13 cellular contexts compared by ENCODE assay signal in genomic region chr13:51557875-51558604, GRCh38. TPM values are rescaled to one million over a fixed set of nuclear protein-coding genes. Genes with fewer than 3 reads are reported as not detected.
DNase-seq lines count a peak whose midpoint lies in the region; ATAC-seq and TF ChIP-seq lines count a peak whose summit lies in the region.
"Had no signal": no experiment of that assay in that cellular context is flagged by ENCODE, and none has a peak within 500 bp of the region (broad histone marks: within the 10 kb centered on the region; RNA-seq: fewer than 3 reads in every experiment).

No MANE protein-coding gene starts in this region.

- H4K20me1 ChIP-seq in H9 (ENCODE audit: control insufficient read depth, insufficient read depth, insufficient read length), result peaks cover 2% of the 10 kb centered on the region

- H3K27me3 ChIP-seq in right atrium auricular region (no peaks in the 10 kb centered on the region), H9 (ENCODE audit: insufficient read depth, low read length) (no peaks in the 10 kb centered on the region; the same call in 1 of the 2 replicates)

- intact Hi-C loops in Right ventricle myocardium superior (cut with DNase I), result no loop called here
- intact Hi-C loops in left ventricle myocardium superior (cut with micrococcal nuclease), result no loop called here

- DNase-seq in Right ventricle myocardium superior, result no peak
- DNase-seq in right atrium auricular region (ENCODE audit: low spot score), result no peak
- DNase-seq in left ventricle myocardium superior, result no peak
- no peak for DNase-seq in stimulated activated naive CD4-positive, alpha-beta T cell (lab: John Stamatoyannopoulos, UW)
- DNase-seq in activated T-cell treated with anti-CD3 and anti-CD28 coated beads, Interleukin-2, amount 50 U/mL, for 1 hour, result no peak
- no peak for DNase-seq in activated CD8-positive, alpha-beta memory T cell treated with anti-CD3 and anti-CD28 coated beads for 24 hours
- no peak for DNase-seq in H9
- DNase-seq: activated naive CD4-positive, alpha-beta T cell treated with anti-CD3 and anti-CD28 coated beads for 36 hours; CD4-positive, alpha-beta memory T cell; NCI-H1694; posterior cingulate gyrus; T-helper 17 cell had no signal

- peaks cover 4% of the 10 kb centered on the region for H3K27me3 Mint-ChIP-seq in activated T-helper 17 cell treated with anti-CD3 and anti-CD28 coated beads, Interleukin-2, amount 50 U/mL, for 72 hours
- H3K27me3 Mint-ChIP-seq in H9 (ENCODE audit: low read depth), result no peaks in the 10 kb centered on the region

- H3K36me3 Mint-ChIP-seq in activated T-helper 17 cell treated with anti-CD3 and anti-CD28 coated beads, Interleukin-2, amount 50 U/mL, for 72 hours (ENCODE audit: low read depth), result no peaks in the 10 kb centered on the region
- H3K36me3 Mint-ChIP-seq in H9 (ENCODE audit: insufficient read depth in 1 of 3, low read depth in 3 of 3), result no peaks in the 10 kb centered on the region
- H3K36me3 Mint-ChIP-seq: CD4-positive, alpha-beta memory T cell had no signal

- no peak overlapping the region for H3K4me3 ChIP-seq in right atrium auricular region

- H3K9me3 Mint-ChIP-seq in activated T-helper 17 cell treated with anti-CD3 and anti-CD28 coated beads, Interleukin-2, amount 50 U/mL, for 72 hours, result no peaks in the 10 kb centered on the region
- no peaks in the 10 kb centered on the region for H3K9me3 Mint-ChIP-seq in H9
- H3K9me3 Mint-ChIP-seq: activated naive CD4-positive, alpha-beta T cell treated with anti-CD3 and anti-CD28 coated beads for 36 hours had no signal

- H2AK5ac ChIP-seq in H9 (ENCODE audit: insufficient read length, low read length), result no peak overlapping the region

- WGBS in H9 (ENCODE audit: extremely low coverage, insufficient read length, low lambda C conversion rate), result no CpG with 5 or more reads among the region's 9 CpGs

- H3K23me2 ChIP-seq in H9 (ENCODE audit: insufficient read length, low read depth, low read length, poor library complexity, severe bottlenecking), result no peaks in the 10 kb centered on the region

- H3K27ac Mint-ChIP-seq in activated T-helper 17 cell treated with anti-CD3 and anti-CD28 coated beads, Interleukin-2, amount 50 U/mL, for 72 hours, result no peak overlapping the region
- H3K27ac Mint-ChIP-seq in H9, result no peak overlapping the region
- H3K27ac Mint-ChIP-seq: activated naive CD4-positive, alpha-beta T cell treated with anti-CD3 and anti-CD28 coated beads for 36 hours; CD4-positive, alpha-beta memory T cell; T-helper 17 cell had no signal

- H4K8ac ChIP-seq in H9 (replicated peaks; ENCODE audit: insufficient read length, low read depth, low read length), result no peak overlapping the region

- no peak overlapping the region for H3K56ac ChIP-seq in H9 (ENCODE audit: insufficient read length, low read depth, low read length)

- no peak overlapping the region for H2BK120ac ChIP-seq in H9 (ENCODE audit: low read depth, low read length, poor library complexity, severe bottlenecking)

- H2BK12ac ChIP-seq in H9 (ENCODE audit: insufficient read length, low read depth, low read length), result no peak overlapping the region

- no peak overlapping the region for H3K23ac ChIP-seq in H9 (ENCODE audit: insufficient read length, low read depth, low read length)

- ATAC-seq in Right ventricle myocardium superior (ENCODE audit: poor library complexity) (peak; percentile 42), left ventricle myocardium superior (peak; percentile 66)
- ATAC-seq in activated T-helper 17 cell treated with anti-CD3 and anti-CD28 coated beads, Interleukin-2, amount 50 U/mL, for 72 hours (replicated peaks), result peak; percentile 67
- ATAC-seq: T-helper 17 cell had no signal

- H2BK15ac ChIP-seq in H9 (ENCODE audit: low read depth, low read length), result no peak overlapping the region

- no peak overlapping the region for H3K9ac ChIP-seq in H9 (ENCODE audit: extremely low read depth, insufficient read length, low read length)

- no peak overlapping the region for H3K18ac ChIP-seq in H9 (ENCODE audit: insufficient read length, low read depth, low read length)

- H2BK20ac ChIP-seq in H9 (ENCODE audit: low read depth, low read length, poor library complexity, severe bottlenecking), result no peak overlapping the region

- no peak for TF ChIP-seq CTCF in right atrium auricular region (IDR thresholded peaks at IDR 0.05)
- no peak for TF ChIP-seq CTCF in H9 (conservative IDR thresholded peaks at IDR 0.05)

- H3K9me3 ChIP-seq in right atrium auricular region (no peaks in the 10 kb centered on the region), H9 (ENCODE audit: control insufficient read depth, low read depth, low read length) (no peaks in the 10 kb centered on the region)

- H4K5ac ChIP-seq in H9 (ENCODE audit: insufficient read length, low read depth, low read length), result no peak overlapping the region

- H3K79me2 ChIP-seq in H9 (ENCODE audit: insufficient read depth, low read length), result no peaks in the 10 kb centered on the region

- H3T11ph ChIP-seq in H9 (ENCODE audit: low read length), result no peak overlapping the region

- no peak overlapping the region for H3K4me2 ChIP-seq in H9 (ENCODE audit: insufficient read depth, insufficient read length, low read length)

- no peaks in the 10 kb centered on the region for H3K79me1 ChIP-seq in H9 (ENCODE audit: insufficient read depth, low read depth, low read length, poor library complexity, severe bottlenecking)

- peaks cover 20% of the 10 kb centered on the region for H3K4me1 Mint-ChIP-seq in activated T-helper 17 cell treated with anti-CD3 and anti-CD28 coated beads, Interleukin-2, amount 50 U/mL, for 72 hours
- peaks cover 4 to 13% of the 10 kb centered on the region in 2 experiments for H3K4me1 Mint-ChIP-seq in H9

- H2BK5ac ChIP-seq in H9 (ENCODE audit: insufficient read length, low read length), result no peak overlapping the region

- no peak overlapping the region for H4K91ac ChIP-seq in H9 (ENCODE audit: insufficient read length, low read depth, low read length)

- no peak overlapping the region for H3K4ac ChIP-seq in H9 (ENCODE audit: low read depth, low read length)

- H3K27ac ChIP-seq in right atrium auricular region (peak overlapping the region in 1 of 2 donors; percentile 11), H9 (ENCODE audit: insufficient read length, low read depth, low read length) (no peak overlapping the region)

- H3K36me3 ChIP-seq in right atrium auricular region, result no peaks in the 10 kb centered on the region

- H3K4me3 Mint-ChIP-seq in activated T-helper 17 cell treated with anti-CD3 and anti-CD28 coated beads, Interleukin-2, amount 50 U/mL, for 72 hours, result no peak overlapping the region
- no peak overlapping the region for H3K4me3 Mint-ChIP-seq in H9
- H3K4me3 Mint-ChIP-seq: activated naive CD4-positive, alpha-beta T cell treated with anti-CD3 and anti-CD28 coated beads for 36 hours; CD4-positive, alpha-beta memory T cell; T-helper 17 cell had no signal

- peaks cover 0 to 4% of the 10 kb centered on the region in 2 donors for H3K4me1 ChIP-seq in right atrium auricular region
- peaks cover 2% of the 10 kb centered on the region; the same call in 1 of the 2 replicates for H3K4me1 ChIP-seq in H9 (ENCODE audit: insufficient read depth, low read length)

- H2AFZ ChIP-seq in H9 (ENCODE audit: low read length), result no peak overlapping the region

- H3K14ac ChIP-seq in H9 (ENCODE audit: insufficient read depth, low read length), result no peak overlapping the region

RNA-seq across cellular contexts. Expression of gene WDFY2, which starts 26.2 kb away (rescaled TPM):
- total RNA-seq in Right ventricle myocardium superior (4.0 TPM), right atrium auricular region (1 to 10 TPM; 2.3 to 3.8 TPM), left ventricle myocardium superior (4.9 TPM), H9 (2021) (22.7 and 26.4 TPM in 2 replicates)
- 10 to 100 TPM; 16.8 to 31.5 TPM for total RNA-seq in activated T-helper 17 cell treated with anti-CD3 and anti-CD28 coated beads, Interleukin-2, amount 50 U/mL, for 72 hours
